ENCODE assay signal across 10 cellular contexts in the genomic region with DNA sequence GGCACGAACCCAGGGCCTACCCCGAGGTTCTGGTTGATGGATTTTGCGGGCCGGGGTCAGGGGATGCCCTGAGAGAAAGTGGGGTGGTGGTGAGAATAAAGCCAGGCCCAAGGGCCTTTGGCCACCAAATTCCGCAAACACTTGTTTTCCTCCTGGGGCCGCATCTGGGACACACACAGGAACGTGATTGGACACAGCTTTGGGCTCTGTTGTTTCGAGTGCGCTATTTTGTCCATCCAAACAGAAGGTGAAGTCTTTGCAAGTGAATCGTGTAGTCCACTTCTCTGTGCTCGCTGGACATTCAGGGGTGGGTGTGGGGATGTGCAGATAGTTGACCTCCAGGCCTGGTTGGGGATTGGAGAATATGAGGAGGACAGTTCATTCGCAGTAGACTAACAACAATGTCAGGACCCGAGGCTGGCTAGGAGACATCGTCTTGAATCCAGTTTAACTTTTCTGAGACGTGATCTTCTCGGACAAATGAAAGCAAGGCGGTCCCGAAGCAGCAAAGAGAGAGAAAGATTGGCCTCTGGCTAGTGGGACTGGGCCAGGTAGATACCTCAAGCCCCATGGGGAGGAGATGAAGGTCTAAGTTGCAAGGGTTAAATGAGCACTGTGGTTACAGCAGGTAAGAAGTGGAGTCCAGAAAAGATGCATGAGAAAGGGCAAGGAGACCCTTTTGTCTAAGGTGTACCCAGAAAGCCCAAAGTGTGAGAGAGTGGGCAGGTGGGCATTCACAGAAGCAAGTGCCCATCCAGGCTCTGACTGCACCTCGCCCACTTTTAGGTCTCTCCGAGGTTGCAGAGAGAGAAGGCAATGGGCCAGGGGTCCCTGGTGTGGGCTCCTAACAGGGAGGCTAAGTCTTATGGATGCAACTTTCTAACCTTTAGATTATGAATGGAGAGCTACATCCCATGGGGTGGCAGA. TPM values are rescaled to one million over a fixed set of nuclear protein-coding genes. Genes with fewer than 3 reads are reported as not detected.
DNase-seq lines count a peak whose midpoint lies in the region; ATAC-seq, FAIRE-seq and TF ChIP-seq lines count a peak whose summit lies in the region.
"Had no signal": no experiment of that assay in that cellular context is flagged by ENCODE, and none has a peak within 500 bp of the region (broad histone marks: within the 10 kb centered on the region; RNA-seq: fewer than 3 reads in every experiment).

No MANE protein-coding gene starts in this region.

- peak overlapping the region in 5 of 7 donors; percentile 1 to 57 (median 30) for H3K27ac Mint-ChIP-seq in CD4-positive, alpha-beta memory T cell

- BruUV-seq in endothelial cell of umbilical vein (replicated peaks; lab: Mats Ljungman, UMichigan) = no TSS peak

- H2AFZ ChIP-seq in endothelial cell of umbilical vein (ENCODE audit: low read depth, low read length) = peak overlapping the region; percentile 26

- no peak for TF ChIP-seq CTCF in RWPE2 (IDR thresholded peaks at IDR 0.05; ENCODE audit: poor library complexity, severe bottlenecking)
- no peak for TF ChIP-seq CTCF in endothelial cell of umbilical vein (IDR thresholded peaks at IDR 0.05; ENCODE audit: extremely low read depth in 1 of 2, insufficient read depth in 1 of 2, low read depth in 1 of 2, low read length in 2 of 2)

- no peak overlapping the region for H3K27ac ChIP-seq in CD4-positive, alpha-beta memory T cell (ENCODE audit: low read depth, low read length)
- H3K27ac ChIP-seq in RWPE2 (ENCODE audit: poor library complexity, severe bottlenecking) = no peak overlapping the region
- H3K27ac ChIP-seq in endothelial cell of umbilical vein (ENCODE audit: insufficient read depth, low read depth, low read length) = no peak overlapping the region

- POLR2A ChIA-PET in CD4-positive, alpha-beta memory T cell (lab: Charles Lee; ENCODE audit: partially characterized antibody) = interaction anchor here (1.1 to 3.6 kb wide), 5 partner anchors 12 to 75 kb away, joined by 3 to 16 read pairs (median 5); a partner anchor contains a TSS
- POLR2A ChIA-PET in endothelial cell of umbilical vein (lab: Charles Lee) = no interaction called here

- dilution Hi-C loops in endothelial cell of umbilical vein (cut with MboI; ENCODE audit: extremely low pct_ligation_motif_present, low sequenced_read_pairs) = no loop called here

- no peak for DNase-seq in CD4-positive, alpha-beta memory T cell
- no peak for DNase-seq in RWPE2 (ENCODE audit: low spot score)
- no peak for DNase-seq in endothelial cell of umbilical vein (ENCODE audit: low read depth, low spot score)
- peak; percentile 57 for DNase-seq in pons (ENCODE audit: low spot score)
- DNase-seq in NCI-H2081 treated with DMSO at 0.1 percent for 48 hours (lab: John Stamatoyannopoulos, UW) = no peak
- no peak for DNase-seq in activated gamma-delta T cell treated with Interleukin-2 at 50 U/mL for 16 hours
- DNase-seq in Kasumi-1 (lab: John Stamatoyannopoulos, UW) = no peak
- DNase-seq: NCI-H510A treated with DMSO at 0.1 percent for 48 hours had no signal

- CTCF ChIA-PET in CD4-positive, alpha-beta memory T cell (lab: Charles Lee; ENCODE audit: partially characterized antibody) = interaction anchor here (1.0 to 1.9 kb wide), 3 partner anchors 9 to 17 kb away, joined by 4 to 7 read pairs (median 6); no protein-coding TSS in a partner anchor
- CTCF ChIA-PET in endothelial cell of umbilical vein (lab: Charles Lee) = interaction anchor here (1.5 kb wide), 1 partner anchor 54 kb away, joined by 4 read pairs; no protein-coding TSS in a partner anchor

- no peak overlapping the region for H3K4me2 ChIP-seq in endothelial cell of umbilical vein (ENCODE audit: insufficient read depth, low read length)

- no peaks in the 10 kb centered on the region for H4K20me1 ChIP-seq in endothelial cell of umbilical vein (replicated peaks; ENCODE audit: control insufficient read depth, extremely low read depth, insufficient read depth, low read length)

- H3K4me1 ChIP-seq in CD4-positive, alpha-beta memory T cell (ENCODE audit: insufficient read depth, low read length) = peaks cover 8% of the 10 kb centered on the region
- H3K4me1 ChIP-seq in RWPE2 (ENCODE audit: insufficient read depth, poor library complexity, severe bottlenecking) = peaks cover 4% of the 10 kb centered on the region
- no peaks in the 10 kb centered on the region for H3K4me1 ChIP-seq in endothelial cell of umbilical vein (ENCODE audit: control insufficient read depth, extremely low read depth, insufficient read depth, low read length)

- H3K36me3 Mint-ChIP-seq in CD4-positive, alpha-beta memory T cell = no peaks in the 10 kb centered on the region

- FAIRE-seq in endothelial cell of umbilical vein (lab: Jason Lieb, UNC) = no peak

- H3K4me1 Mint-ChIP-seq in CD4-positive, alpha-beta memory T cell = peaks cover 9 to 16% (median 12%) of the 10 kb centered on the region in 4 donors

- H3K79me2 ChIP-seq in endothelial cell of umbilical vein (ENCODE audit: control insufficient read depth, insufficient read depth, low read length) = no peaks in the 10 kb centered on the region

- TF ChIP-seq POLR2A in endothelial cell of umbilical vein (IDR thresholded peaks at IDR 0.05; ENCODE audit: low read depth, low read length) = no peak

- H3K27me3 ChIP-seq in CD4-positive, alpha-beta memory T cell (ENCODE audit: insufficient read depth, low read length) = peaks cover 27% of the 10 kb centered on the region
- H3K27me3 ChIP-seq in RWPE2 (ENCODE audit: insufficient read depth, poor library complexity, severe bottlenecking) (peaks cover 43% of the 10 kb centered on the region), endothelial cell of umbilical vein (ENCODE audit: control insufficient read depth in 2 of 2, insufficient read depth in 2 of 2, low read length in 2 of 2) (peaks cover 26 to 42% of the 10 kb centered on the region in 2 experiments)

- peaks cover 0 to 2% (median 0%) of the 10 kb centered on the region in 8 donors for H3K9me3 Mint-ChIP-seq in CD4-positive, alpha-beta memory T cell

- H3K4me3 ChIP-seq in CD4-positive, alpha-beta memory T cell (ENCODE audit: low read length in 2 of 2) = peak overlapping the region in 1 of 2 donors; percentile 42
- H3K4me3 ChIP-seq in RWPE2 (ENCODE audit: severe bottlenecking) (peak overlapping the region; percentile 32), endothelial cell of umbilical vein (replicated peaks in 1 of 3; ENCODE audit: insufficient read depth in 1 of 3, low read depth in 1 of 3, low read length in 3 of 3) (peak overlapping the region in 1 of 3 experiments; percentile 45)

- no peaks in the 10 kb centered on the region for H3K36me3 ChIP-seq in CD4-positive, alpha-beta memory T cell (ENCODE audit: insufficient read depth, low read length)
- H3K36me3 ChIP-seq in RWPE2 (ENCODE audit: low read depth) (no peaks in the 10 kb centered on the region), endothelial cell of umbilical vein (ENCODE audit: control insufficient read depth in 2 of 2, extremely low read depth in 1 of 2, insufficient read depth in 2 of 2, low read length in 2 of 2) (no peaks in the 10 kb centered on the region)

- no peaks in the 10 kb centered on the region for H3K9me1 ChIP-seq in endothelial cell of umbilical vein (replicated peaks; ENCODE audit: control insufficient read depth, extremely low read depth, insufficient read depth, low read length)

- no peaks in the 10 kb centered on the region for H3K9me3 ChIP-seq in CD4-positive, alpha-beta memory T cell (ENCODE audit: control insufficient read depth in 1 of 2, low read length in 2 of 2)
- H3K9me3 ChIP-seq in RWPE2 (ENCODE audit: severe bottlenecking) (no peaks in the 10 kb centered on the region), endothelial cell of umbilical vein (replicated peaks; ENCODE audit: control insufficient read depth, insufficient read depth, low read length) (no peaks in the 10 kb centered on the region)

- peaks cover 17 to 20% of the 10 kb centered on the region in 2 donors for H3K27me3 Mint-ChIP-seq in CD4-positive, alpha-beta memory T cell

- H3K9ac ChIP-seq in endothelial cell of umbilical vein (replicated peaks; ENCODE audit: extremely low read depth, insufficient read depth, low read length) = no peak overlapping the region

- peak overlapping the region; percentile 57 to 83 (median 78) for H3K4me3 Mint-ChIP-seq in CD4-positive, alpha-beta memory T cell

- intact Hi-C loops in CD4-positive, alpha-beta memory T cell (cut with micrococcal nuclease) = loop anchor here (2.0 to 5.0 kb wide), 2 partner anchors 18 to 1626 kb away; a partner anchor contains a TSS
- intact Hi-C loops in endothelial cell of umbilical vein (cut with micrococcal nuclease) = loop anchor here (2.0 to 5.0 kb wide), 2 partner anchors 18 to 56 kb away; no protein-coding TSS in a partner anchor

- ATAC-seq in RWPE2 (ENCODE audit: low read depth) (no peak), HG03045 (IDR thresholded peaks at IDR 0.05; ENCODE audit: unreplicated experiment) (no peak)

RNA-seq across cellular contexts. Expression of a gene that starts 0.8 kb away (rescaled TPM):
- total RNA-seq in CD4-positive, alpha-beta memory T cell = under 1 TPM; 0.61 to 0.97 TPM
- not detected for polyA plus RNA-seq in CD4-positive, alpha-beta memory T cell
- 1.4 and 1.6 TPM in 2 replicates for total RNA-seq in endothelial cell of umbilical vein
- 1.6 and 1.8 TPM in 2 replicates for polyA plus RNA-seq in endothelial cell of umbilical vein
- 1.7 TPM in 2 replicates for polyA plus RNA-seq in endothelial cell of umbilical vein (2011; cell fraction: cytosol; rRNA removed)
- polyA plus RNA-seq in endothelial cell of umbilical vein (2011; cell fraction: nucleus; rRNA removed) = 1.8 and 2.2 TPM in 2 replicates
- polyA plus RNA-seq in endothelial cell of umbilical vein (2012) = 1.6 and 2.2 TPM in 2 replicates
- polyA minus RNA-seq in endothelial cell of umbilical vein = 4.4 and 5.9 TPM in 2 replicates
- not detected for polyA minus RNA-seq in endothelial cell of umbilical vein (2011; cell fraction: cytosol; rRNA and poly(A)+ RNA removed)
- polyA minus RNA-seq in endothelial cell of umbilical vein (2011; cell fraction: nucleus; rRNA and poly(A)+ RNA removed) = 0.77 and 0.82 TPM in 2 replicates

RNA-seq across cellular contexts. Expression of a gene that starts 17.9 kb away (rescaled TPM):
- 100 to 1,000 TPM; 145 to 148 TPM for total RNA-seq in CD4-positive, alpha-beta memory T cell
- 100 to 1,000 TPM in 1 of 2 donors, 10 to 100 TPM in 1; 55.7 to 145 TPM for polyA plus RNA-seq in CD4-positive, alpha-beta memory T cell
- total RNA-seq in endothelial cell of umbilical vein = 533 and 545 TPM in 2 replicates
- 196 TPM in 2 replicates for polyA plus RNA-seq in endothelial cell of umbilical vein
- polyA plus RNA-seq in endothelial cell of umbilical vein (2011; cell fraction: cytosol; rRNA removed) = 195 and 222 TPM in 2 replicates
- polyA plus RNA-seq in endothelial cell of umbilical vein (2011; cell fraction: nucleus; rRNA removed) = 305 and 333 TPM in 2 replicates
- polyA plus RNA-seq in endothelial cell of umbilical vein (2012) = 533 and 564 TPM in 2 replicates
- 116 and 124 TPM in 2 replicates for polyA minus RNA-seq in endothelial cell of umbilical vein
- 57.7 TPM for polyA minus RNA-seq in endothelial cell of umbilical vein (2011; cell fraction: cytosol; rRNA and poly(A)+ RNA removed)
- polyA minus RNA-seq in endothelial cell of umbilical vein (2011; cell fraction: nucleus; rRNA and poly(A)+ RNA removed) = 105 and 154 TPM in 2 replicates

RNA-seq across cellular contexts. Expression of a gene that starts 45.4 kb away (rescaled TPM):
- 10 to 100 TPM; 30.7 to 34.4 TPM for total RNA-seq in CD4-positive, alpha-beta memory T cell
- polyA plus RNA-seq in CD4-positive, alpha-beta memory T cell = 10 to 100 TPM in 1 of 2 donors, 1 to 10 TPM in 1; 4.2 to 14.4 TPM
- not detected in 2 replicates for total RNA-seq in endothelial cell of umbilical vein
- polyA plus RNA-seq in endothelial cell of umbilical vein = 0.06 and 0.07 TPM in 2 replicates
- polyA plus RNA-seq in endothelial cell of umbilical vein (2011; cell fraction: cytosol; rRNA removed) = 0.01 TPM in 1 of 2 replicates, not detected in the other
- 0.03 and 0.50 TPM in 2 replicates for polyA plus RNA-seq in endothelial cell of umbilical vein (2011; cell fraction: nucleus; rRNA removed)
- polyA plus RNA-seq in endothelial cell of umbilical vein (2012) = 4.1 and 5.5 TPM in 2 replicates
- polyA minus RNA-seq in endothelial cell of umbilical vein = not detected in 2 replicates
- polyA minus RNA-seq in endothelial cell of umbilical vein (2011; cell fraction: cytosol; rRNA and poly(A)+ RNA removed) = not detected
- polyA minus RNA-seq in endothelial cell of umbilical vein (2011; cell fraction: nucleus; rRNA and poly(A)+ RNA removed) = not detected in 2 replicates
- total RNA-seq: glomerular endothelial cell had no signal

RNA-seq across cellular contexts. Expression of a gene that starts 47.4 kb away (rescaled TPM):
- not detected for total RNA-seq in CD4-positive, alpha-beta memory T cell
- polyA plus RNA-seq in CD4-positive, alpha-beta memory T cell = under 1 TPM in 1 of 2 donors, not detected in 1; 0.06 TPM
- not detected in 2 replicates for total RNA-seq in endothelial cell of umbilical vein
- polyA plus RNA-seq in endothelial cell of umbilical vein = not detected in 2 replicates
- not detected in 2 replicates for polyA plus RNA-seq in endothelial cell of umbilical vein (2011; cell fraction: cytosol; rRNA removed)
- not detected in 2 replicates for polyA plus RNA-seq in endothelial cell of umbilical vein (2011; cell fraction: nucleus; rRNA removed)
- polyA plus RNA-seq in endothelial cell of umbilical vein (2012) = not detected in 2 replicates
- polyA minus RNA-seq in endothelial cell of umbilical vein = not detected in 2 replicates
- not detected for polyA minus RNA-seq in endothelial cell of umbilical vein (2011; cell fraction: cytosol; rRNA and poly(A)+ RNA removed)
- polyA minus RNA-seq in endothelial cell of umbilical vein (2011; cell fraction: nucleus; rRNA and poly(A)+ RNA removed) = not detected in 2 replicates
- total RNA-seq: glomerular endothelial cell had no signal

Comparison
In these comparisons a context has a peak if more than half of its experiments do, and no peak if none do; other contexts are left out.
1. RNA of a gene that starts 45.4 kb away (total RNA-seq): 30.7 to 34.4 TPM in CD4-positive, alpha-beta memory T cell; not detected in endothelial cell of umbilical vein; every median in the first group is over 10 times any median in the second.